ENCODE assay signal across 19 cellular contexts in the genomic region with DNA sequence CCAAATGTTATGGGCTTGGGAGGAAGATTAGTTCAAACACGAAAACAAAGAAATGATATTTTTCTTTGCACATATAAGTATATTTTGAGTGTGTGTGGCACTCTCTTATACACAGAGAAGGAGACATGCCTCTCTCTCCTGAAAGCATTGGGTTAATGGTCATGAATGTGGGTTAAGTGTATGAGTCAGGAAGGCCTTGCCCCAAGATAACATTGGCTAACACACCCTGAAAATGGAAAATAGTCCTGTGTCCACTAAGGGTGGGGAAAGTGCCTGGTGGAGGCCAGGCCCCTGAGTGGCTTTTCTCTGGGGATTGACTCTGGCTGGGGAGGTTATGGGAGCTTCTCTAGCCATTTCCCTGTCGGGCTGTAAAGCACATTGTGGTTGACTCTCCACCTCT.
DNase-seq lines count a peak whose midpoint lies in the region; ATAC-seq and TF ChIP-seq lines count a peak whose summit lies in the region.
"Had no signal": no experiment of that assay in that cellular context is flagged by ENCODE, and none has a peak within 500 bp of the region (broad histone marks: within the 10 kb centered on the region; RNA-seq: fewer than 3 reads in every experiment).

No MANE protein-coding gene starts in this region.

- TF ChIP-seq EP300 in esophagus muscularis mucosa (IDR thresholded peaks at IDR 0.05) (no peak), stomach (IDR thresholded peaks at IDR 0.05) (no peak)

- H3K27me3 ChIP-seq in Loucy (ENCODE audit: insufficient read depth, low read length, poor library complexity, severe bottlenecking), result no peaks in the 10 kb centered on the region
- no peaks in the 10 kb centered on the region for H3K27me3 ChIP-seq in esophagus muscularis mucosa
- no peaks in the 10 kb centered on the region for H3K27me3 ChIP-seq in stomach
- H3K27me3 ChIP-seq in CD8-positive, alpha-beta T cell (ENCODE audit: insufficient read depth, low read length), result no peaks in the 10 kb centered on the region
- H3K27me3 ChIP-seq: BE2C, BLaER1 had no signal

- H3K9me3 Mint-ChIP-seq in CD8-positive, alpha-beta T cell, result no peaks in the 10 kb centered on the region
- H3K9me3 Mint-ChIP-seq: CD4-positive, CD25-positive, alpha-beta regulatory T cell had no signal

- H3K79me2 ChIP-seq in Loucy (ENCODE audit: insufficient read depth, low read length), result no peaks in the 10 kb centered on the region

- no peak for TF ChIP-seq CTCF in Loucy (conservative IDR thresholded peaks at IDR 0.05; ENCODE audit: low read length)
- TF ChIP-seq CTCF in esophagus muscularis mucosa (IDR thresholded peaks at IDR 0.05), result no peak
- no peak for TF ChIP-seq CTCF in mucosa of descending colon (IDR thresholded peaks at IDR 0.05)
- no peak for TF ChIP-seq CTCF in stomach (IDR thresholded peaks at IDR 0.05)
- TF ChIP-seq CTCF in CD8-positive, alpha-beta T cell (IDR thresholded peaks at IDR 0.05), result no peak

- H3K36me3 ChIP-seq in Loucy (ENCODE audit: insufficient read depth, low read length), result no peaks in the 10 kb centered on the region
- H3K36me3 ChIP-seq in esophagus muscularis mucosa, result no peaks in the 10 kb centered on the region
- no peaks in the 10 kb centered on the region for H3K36me3 ChIP-seq in mucosa of descending colon (ENCODE audit: low read depth)
- H3K36me3 ChIP-seq in stomach, result no peaks in the 10 kb centered on the region
- no peaks in the 10 kb centered on the region for H3K36me3 ChIP-seq in CD8-positive, alpha-beta T cell (ENCODE audit: insufficient read depth, low read length)
- H3K36me3 ChIP-seq: BE2C, BLaER1 had no signal

- H3K9ac ChIP-seq in Loucy (ENCODE audit: low read depth, low read length, poor library complexity, severe bottlenecking), result no peak overlapping the region
- H3K9ac ChIP-seq: BLaER1 had no signal

- H2AFZ ChIP-seq in Loucy (ENCODE audit: low read length), result peak overlapping the region; percentile 24

- H3K27ac ChIP-seq in esophagus muscularis mucosa (replicated peaks in 1 of 4) (no peak overlapping the region), stomach (peak overlapping the region in 1 of 5 donors; percentile 52)
- no peak overlapping the region for H3K27ac ChIP-seq in CD8-positive, alpha-beta T cell (ENCODE audit: low read depth, low read length)
- H3K27ac ChIP-seq: BLaER1 had no signal

- no peak overlapping the region for H3K4me3 Mint-ChIP-seq in CD8-positive, alpha-beta T cell
- H3K4me3 Mint-ChIP-seq: CD14-positive monocyte; CD4-positive, alpha-beta memory T cell; CD4-positive, CD25-positive, alpha-beta regulatory T cell had no signal

- H3K9me2 ChIP-seq in Loucy (replicated peaks; ENCODE audit: low read depth, low read length), result no peaks in the 10 kb centered on the region

- no peaks in the 10 kb centered on the region for H4K20me1 ChIP-seq in Loucy (ENCODE audit: insufficient read depth, low read length, poor library complexity, severe bottlenecking)
- H4K20me1 ChIP-seq: BLaER1 had no signal

- H3K27ac Mint-ChIP-seq in CD8-positive, alpha-beta T cell, result no peak overlapping the region
- H3K27ac Mint-ChIP-seq: CD4-positive, alpha-beta memory T cell; CD4-positive, CD25-positive, alpha-beta regulatory T cell had no signal

- 69% methylated on average over 2 of the region's 2 CpGs for WGBS in esophagus muscularis mucosa
- WGBS in stomach, 5 donors, result 44 to 80% (median 76%) methylated on average over 2 of the region's 2 CpGs

- intact Hi-C loops in esophagus muscularis mucosa (cut with DNase I), result no loop called here
- intact Hi-C loops in mucosa of descending colon (cut with DNase I, micrococcal nuclease), result no loop called here
- intact Hi-C loops in stomach (cut with DNase I; ENCODE audit: low total_unique reads), result no loop called here
- intact Hi-C loops in CD8-positive, alpha-beta T cell (cut with DNase I, micrococcal nuclease), result no loop called here

- no peak overlapping the region for H3K4me2 ChIP-seq in Loucy (ENCODE audit: low read depth, low read length, poor library complexity, severe bottlenecking)
- H3K4me2 ChIP-seq: BLaER1 had no signal

- H3K27me3 Mint-ChIP-seq in CD8-positive, alpha-beta T cell (ENCODE audit: low read depth), result peaks cover 4% of the 10 kb centered on the region

- CTCF ChIA-PET in CD8-positive, alpha-beta T cell (lab: Charles Lee), result no interaction called here

- ATAC-seq in mucosa of descending colon (peak; percentile 50), HG03457 (IDR thresholded peaks at IDR 0.05; ENCODE audit: unreplicated experiment) (no peak)
- no peak for ATAC-seq in CD8-positive, alpha-beta T cell

- no peaks in the 10 kb centered on the region for H3K36me3 Mint-ChIP-seq in CD8-positive, alpha-beta T cell
- H3K36me3 Mint-ChIP-seq: CD14-positive monocyte; CD4-positive, alpha-beta memory T cell; CD4-positive, CD25-positive, alpha-beta regulatory T cell had no signal

- TF ChIP-seq POLR2A in esophagus muscularis mucosa (IDR thresholded peaks at IDR 0.05; ENCODE audit: low read depth) (no peak), stomach (IDR thresholded peaks at IDR 0.05) (no peak)

- H3K4me3 ChIP-seq in Loucy (ENCODE audit: low read length, poor library complexity, severe bottlenecking) (no peak overlapping the region), esophagus muscularis mucosa (no peak overlapping the region), mucosa of descending colon (no peak overlapping the region), stomach (no peak overlapping the region)
- H3K4me3 ChIP-seq in CD8-positive, alpha-beta T cell (ENCODE audit: low read depth, low read length), result no peak overlapping the region
- H3K4me3 ChIP-seq: BLaER1 had no signal

- POLR2A ChIA-PET in CD8-positive, alpha-beta T cell (lab: Charles Lee), result no interaction called here

- no peaks in the 10 kb centered on the region for H3K4me1 Mint-ChIP-seq in CD8-positive, alpha-beta T cell (ENCODE audit: low read depth)
- H3K4me1 Mint-ChIP-seq: CD14-positive monocyte; CD4-positive, alpha-beta memory T cell; CD4-positive, CD25-positive, alpha-beta regulatory T cell had no signal

- 0 out of 2 replicates have a peak, but pooled peaks cover 3% of the 10 kb centered on the region for H3F3A ChIP-seq in Loucy (ENCODE audit: low read depth)

- H3K9me3 ChIP-seq in Loucy (ENCODE audit: insufficient read depth, low read depth, low read length) (no peaks in the 10 kb centered on the region), esophagus muscularis mucosa (no peaks in the 10 kb centered on the region), mucosa of descending colon (no peaks in the 10 kb centered on the region), stomach (no peaks in the 10 kb centered on the region)
- H3K9me3 ChIP-seq in CD8-positive, alpha-beta T cell (ENCODE audit: low read length), result no peaks in the 10 kb centered on the region
- H3K9me3 ChIP-seq: BE2C, Caco-2 had no signal

- DNase-seq in esophagus muscularis mucosa (ENCODE audit: extremely low spot score), result peak; percentile 50
- no peak for DNase-seq in mucosa of descending colon
- peak; percentile 38 for DNase-seq in stomach
- DNase-seq in NCI-H2107 treated with DMSO at 0.1 percent for 48 hours (lab: John Stamatoyannopoulos, UW; ENCODE audit: unreplicated experiment), result no peak
- DNase-seq in CD8-positive, alpha-beta T cell, result no peak
- DNase-seq: 8988T; ACHN; BE2C; C1 segment of cervical spinal cord; Caco-2; Calu3; CD4-positive, alpha-beta memory T cell; CD4-positive, CD25-positive, alpha-beta regulatory T cell; DMS79 treated with DMSO at 0.1 percent for 48 hours; GF-D8 had no signal

- H3K4me1 ChIP-seq in Loucy (ENCODE audit: insufficient read depth, low read length, poor library complexity, severe bottlenecking), result peaks cover 88% of the 10 kb centered on the region
- H3K4me1 ChIP-seq in esophagus muscularis mucosa, result no peaks in the 10 kb centered on the region
- H3K4me1 ChIP-seq in mucosa of descending colon (ENCODE audit: low read depth), result no peaks in the 10 kb centered on the region
- H3K4me1 ChIP-seq in stomach, result no peaks in the 10 kb centered on the region
- no peaks in the 10 kb centered on the region for H3K4me1 ChIP-seq in CD8-positive, alpha-beta T cell (ENCODE audit: insufficient read depth, low read length)
- H3K4me1 ChIP-seq: BE2C, Caco-2 had no signal

Comparison
In these comparisons a context has a peak if more than half of its experiments do, and no peak if none do; other contexts are left out.
1. DNase-seq: peak in esophagus muscularis mucosa (single experiment) and stomach (single experiment); none in mucosa of descending colon (0 of 3), NCI-H2107 treated with DMSO at 0.1 percent for 48 hours (single experiment) and CD8-positive, alpha-beta T cell (0 of 7).